In the genomic region with DNA sequence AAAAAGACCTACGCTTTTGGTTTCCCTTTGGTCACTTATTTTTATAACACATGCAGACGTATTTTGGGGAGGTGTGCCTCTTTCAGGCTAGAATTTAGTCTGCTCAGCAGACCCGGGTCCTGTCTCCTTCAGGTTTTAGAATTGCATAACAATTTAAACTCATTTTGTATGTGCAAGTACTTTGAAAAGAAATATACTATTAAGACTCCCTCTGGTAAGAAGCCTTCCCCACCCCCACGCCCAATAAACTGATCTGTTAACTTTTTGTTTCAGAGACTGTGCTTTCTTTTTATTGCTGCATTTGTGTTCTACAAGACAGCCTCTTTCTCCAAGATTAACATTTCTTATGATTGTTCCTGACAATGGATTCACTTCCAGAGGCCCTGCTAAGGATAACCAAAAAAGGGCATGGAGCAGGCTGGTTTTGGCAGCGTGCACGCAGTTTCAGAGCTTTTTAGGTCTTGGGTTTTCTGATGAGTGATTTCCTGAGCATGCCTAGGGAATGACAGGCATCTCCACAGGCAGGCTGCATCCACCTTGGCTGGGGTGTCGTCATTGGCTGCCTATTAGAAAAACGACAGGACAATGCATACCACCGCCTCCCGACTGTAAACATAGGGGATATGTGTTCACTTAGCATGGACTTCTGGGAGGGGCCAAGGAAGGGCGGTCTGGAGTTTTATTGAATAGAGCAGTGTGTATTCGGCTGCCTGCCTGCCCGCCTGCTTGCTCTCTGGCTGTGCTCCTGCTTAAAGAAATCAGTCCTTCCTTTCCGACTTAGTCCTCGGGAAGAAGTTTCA, we compare ENCODE assay signal across 8 cellular contexts. TPM values are rescaled to one million over a fixed set of nuclear protein-coding genes. Genes with fewer than 3 reads are reported as not detected.
A peak's percentile ranks its signal among the peaks of the same experiment; 100 is the strongest.
DNase-seq lines count a peak whose midpoint lies in the region; ATAC-seq and TF ChIP-seq lines count a peak whose summit lies in the region.

A gene with protein sequence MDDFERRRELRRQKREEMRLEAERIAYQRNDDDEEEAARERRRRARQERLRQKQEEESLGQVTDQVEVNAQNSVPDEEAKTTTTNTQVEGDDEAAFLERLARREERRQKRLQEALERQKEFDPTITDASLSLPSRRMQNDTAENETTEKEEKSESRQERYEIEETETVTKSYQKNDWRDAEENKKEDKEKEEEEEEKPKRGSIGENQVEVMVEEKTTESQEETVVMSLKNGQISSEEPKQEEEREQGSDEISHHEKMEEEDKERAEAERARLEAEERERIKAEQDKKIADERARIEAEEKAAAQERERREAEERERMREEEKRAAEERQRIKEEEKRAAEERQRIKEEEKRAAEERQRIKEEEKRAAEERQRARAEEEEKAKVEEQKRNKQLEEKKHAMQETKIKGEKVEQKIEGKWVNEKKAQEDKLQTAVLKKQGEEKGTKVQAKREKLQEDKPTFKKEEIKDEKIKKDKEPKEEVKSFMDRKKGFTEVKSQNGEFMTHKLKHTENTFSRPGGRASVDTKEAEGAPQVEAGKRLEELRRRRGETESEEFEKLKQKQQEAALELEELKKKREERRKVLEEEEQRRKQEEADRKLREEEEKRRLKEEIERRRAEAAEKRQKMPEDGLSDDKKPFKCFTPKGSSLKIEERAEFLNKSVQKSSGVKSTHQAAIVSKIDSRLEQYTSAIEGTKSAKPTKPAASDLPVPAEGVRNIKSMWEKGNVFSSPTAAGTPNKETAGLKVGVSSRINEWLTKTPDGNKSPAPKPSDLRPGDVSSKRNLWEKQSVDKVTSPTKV (plus strand): TSS at position 694 of the 800 bp plus-strand sequence. CDS start 88,100 bp downstream, outside the sequence.

- no peaks in the 10 kb centered on the region for H3K9me3 ChIP-seq in ascending aorta
- H3K9me3 ChIP-seq in left ventricle myocardium inferior (replicated peaks): no peaks in the 10 kb centered on the region

- H3K4me1 ChIP-seq in ascending aorta (peaks cover 4 to 15% of the 10 kb centered on the region in 2 donors), left ventricle myocardium inferior (peaks cover 59% of the 10 kb centered on the region)

- H3K27ac Mint-ChIP-seq in HFFc6: no peak within 1 kb of the TSS; the same call in 1 of the 2 replicates
- H3K27ac Mint-ChIP-seq in stimulated activated naive B cell treated with anti-CD40 and anti-IgM and Interleukin-4, amounts not matched to agents 10 μg/mL and 1 μg/mL and 100 μg/mL, for 72 hours: no peak within 1 kb of the TSS

- H3K4me3 ChIP-seq in ascending aorta: peak within 1 kb of the TSS; percentile 69 to 73
- peak within 1 kb of the TSS; percentile 76 for H3K4me3 ChIP-seq in left ventricle myocardium inferior

- H3K27me3 ChIP-seq in ascending aorta (no peaks in the 10 kb centered on the region), left ventricle myocardium inferior (ENCODE audit: low read depth) (no peaks in the 10 kb centered on the region)

- intact Hi-C loops in ascending aorta (cut with DNase I) (loop anchor here (1.0 to 5.0 kb wide), 3 partner anchors 48 to 87 kb away; no protein-coding TSS in a partner anchor), left ventricle myocardium inferior (cut with micrococcal nuclease) (no loop called here), posterior vena cava (cut with DNase I) (loop anchor here in 1 of 2 donors (5.0 kb wide), 1 partner anchor 47 kb away; no protein-coding TSS in a partner anchor)

- H3K27ac ChIP-seq in ascending aorta: peak within 1 kb of the TSS; percentile 82 to 94
- H3K27ac ChIP-seq in left ventricle myocardium inferior (replicated peaks): peak within 1 kb of the TSS; percentile 89

- ATAC-seq in GM21737 (IDR thresholded peaks at IDR 0.05; ENCODE audit: unreplicated experiment) (no peak), HG02973 (IDR thresholded peaks at IDR 0.05; ENCODE audit: unreplicated experiment) (no peak)
- ATAC-seq in stimulated activated naive B cell treated with anti-CD40 and anti-IgM and Interleukin-4, amounts not matched to agents 10 μg/mL and 1 μg/mL and 100 μg/mL, for 72 hours (replicated peaks): no peak

- no peaks in the 10 kb centered on the region; the same call in 1 of the 2 replicates for H3K36me3 Mint-ChIP-seq in HFFc6 (ENCODE audit: low read depth)
- no peaks in the 10 kb centered on the region for H3K36me3 Mint-ChIP-seq in stimulated activated naive B cell treated with anti-CD40 and anti-IgM and Interleukin-4, amounts not matched to agents 10 μg/mL and 1 μg/mL and 100 μg/mL, for 72 hours

- H3K36me3 ChIP-seq in ascending aorta: no peaks in the 10 kb centered on the region
- no peaks in the 10 kb centered on the region for H3K36me3 ChIP-seq in left ventricle myocardium inferior

- DNase-seq in HFFc6 (peak; percentile 100), ascending aorta (ENCODE audit: low spot score in 2 of 2) (peak; percentile 74 to 97), left ventricle myocardium inferior (peak; percentile 74), posterior vena cava (ENCODE audit: low spot score) (peak; percentile 90), NCI-H1930 (lab: John Stamatoyannopoulos, UW) (no peak)
- no peak for DNase-seq in stimulated activated naive B cell treated with anti-CD40 and anti-IgM and Interleukin-4, amounts not matched to agents 10 μg/mL and 1 μg/mL and 100 μg/mL, for 72 hours

- no peaks in the 10 kb centered on the region for H3K9me3 Mint-ChIP-seq in HFFc6
- no peaks in the 10 kb centered on the region for H3K9me3 Mint-ChIP-seq in stimulated activated naive B cell treated with anti-CD40 and anti-IgM and Interleukin-4, amounts not matched to agents 10 μg/mL and 1 μg/mL and 100 μg/mL, for 72 hours

- TF ChIP-seq CTCF in HFFc6 (IDR thresholded peaks at IDR 0.05) (no peak), ascending aorta (IDR thresholded peaks at IDR 0.05) (no peak), left ventricle myocardium inferior (IDR thresholded peaks at IDR 0.05; ENCODE audit: borderline replicate concordance) (no peak)

- peaks cover 8% of the 10 kb centered on the region for H3K27me3 Mint-ChIP-seq in HFFc6 (ENCODE audit: insufficient read depth)
- H3K27me3 Mint-ChIP-seq in stimulated activated naive B cell treated with anti-CD40 and anti-IgM and Interleukin-4, amounts not matched to agents 10 μg/mL and 1 μg/mL and 100 μg/mL, for 72 hours: peaks cover 0 to 5% of the 10 kb centered on the region in 2 donors

- H3K4me1 Mint-ChIP-seq in HFFc6 (ENCODE audit: low read depth): peaks cover 27% of the 10 kb centered on the region
- peaks cover 0 to 9% of the 10 kb centered on the region in 2 donors for H3K4me1 Mint-ChIP-seq in stimulated activated naive B cell treated with anti-CD40 and anti-IgM and Interleukin-4, amounts not matched to agents 10 μg/mL and 1 μg/mL and 100 μg/mL, for 72 hours

- no peak within 1 kb of the TSS for H3K4me3 Mint-ChIP-seq in HFFc6
- no peak within 1 kb of the TSS for H3K4me3 Mint-ChIP-seq in stimulated activated naive B cell treated with anti-CD40 and anti-IgM and Interleukin-4, amounts not matched to agents 10 μg/mL and 1 μg/mL and 100 μg/mL, for 72 hours

RNA-seq across cellular contexts. Expression of the gene that starts here (rescaled TPM):
- 1,000 to 10,000 TPM; 1,066 to 1,726 (median 1,102) TPM for total RNA-seq in HFFc6 (2021; fragmentation: NEBNext Ultra II Directional; extraction: Animal tissue kit (Norgen Biotek cat#: 25700))
- total RNA-seq in ascending aorta (352 TPM), left ventricle myocardium inferior (122 TPM), posterior vena cava (1,000 to 10,000 TPM; 1,459 to 1,514 TPM)

Comparison
In these comparisons a context has a peak if more than half of its experiments do, and no peak if none do; other contexts are left out.
1. DNase-seq: peak in HFFc6 (single experiment), ascending aorta (2 of 2), left ventricle myocardium inferior (single experiment) and posterior vena cava (single experiment); none in NCI-H1930 (0 of 2) and stimulated activated naive B cell treated with anti-CD40 and anti-IgM and Interleukin-4, amounts not matched to agents 10 μg/mL and 1 μg/mL and 100 μg/mL, for 72 hours (single experiment).